8 cellular contexts compared by ENCODE assay signal in the genomic region with DNA sequence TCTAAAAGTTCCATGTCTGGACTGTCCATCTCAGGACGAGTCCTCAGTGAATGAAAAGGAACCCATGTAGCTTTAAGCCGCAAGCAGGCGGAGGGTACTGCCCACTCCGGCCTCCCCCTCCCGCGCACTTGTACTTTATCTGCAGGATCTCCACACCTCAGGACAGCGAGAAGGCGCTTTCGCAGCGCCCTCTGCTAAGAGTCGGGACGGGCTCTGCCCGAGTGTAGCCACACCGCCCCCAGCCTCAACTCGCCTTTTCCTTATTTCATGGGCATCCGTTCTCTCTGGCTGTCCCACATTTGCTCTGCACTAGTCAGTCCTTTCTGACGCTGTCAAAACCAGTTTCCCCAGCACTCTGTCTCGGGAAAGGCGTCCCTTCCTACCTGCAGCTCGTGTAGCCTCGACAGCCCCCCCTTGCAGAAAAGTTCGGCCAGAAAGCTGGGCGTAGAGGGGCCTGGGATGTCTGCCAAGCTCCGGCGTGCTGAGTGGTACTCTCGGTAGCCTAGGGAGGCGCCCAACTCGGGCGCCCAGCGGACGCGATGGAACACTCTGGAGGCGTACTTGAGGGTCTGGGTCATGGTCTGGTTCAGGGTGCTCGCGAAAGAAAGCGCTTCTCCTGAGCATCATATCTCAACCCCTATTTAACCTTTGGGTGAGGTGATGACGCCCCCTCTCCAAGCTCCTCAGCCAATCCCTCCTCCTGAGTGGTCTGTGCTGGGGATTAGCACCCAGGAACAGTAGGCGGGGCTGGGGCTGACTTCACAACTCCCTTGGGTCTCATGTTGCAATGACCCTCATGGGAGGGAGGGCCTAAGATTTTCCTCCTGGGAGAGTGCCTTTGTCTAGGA. TPM values are rescaled to one million over a fixed set of nuclear protein-coding genes. Genes with fewer than 3 reads are reported as not detected.
A peak's percentile ranks its signal among the peaks of the same experiment; 100 is the strongest.
DNase-seq lines count a peak whose midpoint lies in the region; ATAC-seq and TF ChIP-seq lines count a peak whose summit lies in the region.

A gene with protein sequence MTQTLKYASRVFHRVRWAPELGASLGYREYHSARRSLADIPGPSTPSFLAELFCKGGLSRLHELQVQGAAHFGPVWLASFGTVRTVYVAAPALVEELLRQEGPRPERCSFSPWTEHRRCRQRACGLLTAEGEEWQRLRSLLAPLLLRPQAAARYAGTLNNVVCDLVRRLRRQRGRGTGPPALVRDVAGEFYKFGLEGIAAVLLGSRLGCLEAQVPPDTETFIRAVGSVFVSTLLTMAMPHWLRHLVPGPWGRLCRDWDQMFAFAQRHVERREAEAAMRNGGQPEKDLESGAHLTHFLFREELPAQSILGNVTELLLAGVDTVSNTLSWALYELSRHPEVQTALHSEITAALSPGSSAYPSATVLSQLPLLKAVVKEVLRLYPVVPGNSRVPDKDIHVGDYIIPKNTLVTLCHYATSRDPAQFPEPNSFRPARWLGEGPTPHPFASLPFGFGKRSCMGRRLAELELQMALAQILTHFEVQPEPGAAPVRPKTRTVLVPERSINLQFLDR (minus strand): TSS at position 615 of the 848 bp plus-strand sequence. CDS start 37 bp downstream, at position 578.

- ATAC-seq in GM18868 (IDR thresholded peaks at IDR 0.05; ENCODE audit: unreplicated experiment): no peak

- TF ChIP-seq CTCF in choroid plexus epithelial cell (conservative IDR thresholded peaks at IDR 0.05; ENCODE audit: low read depth, low read length): no peak
- no peak for TF ChIP-seq CTCF in GM10266 (IDR thresholded peaks at IDR 0.05; ENCODE audit: control insufficient read depth, insufficient read depth, low read depth, missing control alignments)

- H3K4me3 ChIP-seq in choroid plexus epithelial cell (ENCODE audit: low read depth, low read length): peak within 1 kb of the TSS; percentile 38

- DNase-seq in DMS79 (lab: John Stamatoyannopoulos, UW) (peak; percentile 17), NCI-H510A (lab: John Stamatoyannopoulos, UW) (peak; percentile 64), choroid plexus epithelial cell (ENCODE audit: low read depth) (peak; percentile 44), mesenteric fat pad (ENCODE audit: low spot score) (peak; percentile 89), GM10266 (ENCODE audit: extremely low spot score) (no peak), mucosa of gallbladder (ENCODE audit: low spot score) (no peak)
- DNase-seq in activated effector memory CD4-positive, alpha-beta T cell treated with anti-CD3 and anti-CD28 coated beads, Interleukin-2, amount 50 U/mL, for 16 hours: no peak

RNA-seq across cellular contexts. Expression of the gene that starts here (rescaled TPM):
- total RNA-seq in mesenteric fat pad (1.8 TPM), mucosa of gallbladder (1.6 TPM)

Comparison
In these comparisons a context has a peak if more than half of its experiments do, and no peak if none do; other contexts are left out.
1. DNase-seq: peak in DMS79 (single experiment), NCI-H510A (single experiment), choroid plexus epithelial cell (single experiment) and mesenteric fat pad (single experiment); none in GM10266 (single experiment), activated effector memory CD4-positive, alpha-beta T cell treated with anti-CD3 and anti-CD28 coated beads, Interleukin-2, amount 50 U/mL, for 16 hours (single experiment) and mucosa of gallbladder (single experiment).